ENCODE assay signal across 18 cellular contexts in genomic region chr14:77220246-77221017, GRCh38. TPM values are rescaled to one million over a fixed set of nuclear protein-coding genes. Genes with fewer than 3 reads are reported as not detected.
"Had no signal": no experiment of that assay in that cellular context is flagged by ENCODE, and none has a peak within 500 bp of the region (broad histone marks: within the 10 kb centered on the region; RNA-seq: fewer than 3 reads in every experiment).

No MANE protein-coding gene starts in this region.

- H3K36me3 ChIP-seq: thyroid gland had no signal

- H3K4me1 Mint-ChIP-seq: activated CD8-positive, alpha-beta memory T cell treated with anti-CD3 and anti-CD28 coated beads, Interleukin-2, amount 10 ng/mL, durations not matched to agents 7 days and 5 days; activated naive CD8-positive, alpha-beta T cell treated with anti-CD3 and anti-CD28 coated beads, Interleukin-2, amount 10 ng/mL, durations not matched to agents 7 days and 5 days had no signal

- H3K27ac Mint-ChIP-seq: activated CD8-positive, alpha-beta memory T cell treated with anti-CD3 and anti-CD28 coated beads, Interleukin-2, amount 10 ng/mL, durations not matched to agents 7 days and 5 days; activated naive CD8-positive, alpha-beta T cell treated with anti-CD3 and anti-CD28 coated beads, Interleukin-2, amount 10 ng/mL, durations not matched to agents 7 days and 5 days; activated T-cell treated with anti-CD3 and anti-CD28 coated beads, Interleukin-2, amount 50 U/mL, for 24 hours; immature natural killer cell; natural killer cell had no signal

- H3K9me3 Mint-ChIP-seq: activated naive CD8-positive, alpha-beta T cell treated with anti-CD3 and anti-CD28 coated beads, Interleukin-2, amount 10 ng/mL, durations not matched to agents 7 days and 5 days; activated T-cell treated with anti-CD3 and anti-CD28 coated beads, Interleukin-2, amount 50 U/mL, for 24 hours; immature natural killer cell; natural killer cell had no signal

- ATAC-seq: activated CD8-positive, alpha-beta memory T cell treated with anti-CD3 and anti-CD28 coated beads, Interleukin-2, amount 10 ng/mL, durations not matched to agents 7 days and 5 days; esophagus mucosa; left colon had no signal

- H3K4me3 Mint-ChIP-seq: activated CD8-positive, alpha-beta memory T cell treated with anti-CD3 and anti-CD28 coated beads, Interleukin-2, amount 10 ng/mL, durations not matched to agents 7 days and 5 days; activated naive CD8-positive, alpha-beta T cell treated with anti-CD3 and anti-CD28 coated beads, Interleukin-2, amount 10 ng/mL, durations not matched to agents 7 days and 5 days; activated T-cell treated with anti-CD3 and anti-CD28 coated beads, Interleukin-2, amount 50 U/mL, for 24 hours; natural killer cell had no signal

- H3K9me3 ChIP-seq: thyroid gland had no signal

- H3K4me3 ChIP-seq: thyroid gland had no signal

- H3K36me3 Mint-ChIP-seq: activated CD8-positive, alpha-beta memory T cell treated with anti-CD3 and anti-CD28 coated beads, Interleukin-2, amount 10 ng/mL, durations not matched to agents 7 days and 5 days; activated naive CD8-positive, alpha-beta T cell treated with anti-CD3 and anti-CD28 coated beads, Interleukin-2, amount 10 ng/mL, durations not matched to agents 7 days and 5 days; immature natural killer cell; natural killer cell had no signal

- DNase-seq: activated CD4-positive, CD25-positive, alpha-beta regulatory T cell; activated CD8-positive, alpha-beta memory T cell treated with anti-CD3 and anti-CD28 coated beads, Interleukin-2, amount 10 ng/mL, durations not matched to agents 7 days and 5 days; activated gamma-delta T cell treated with Interleukin-2 at 50 U/mL for 16 hours; activated naive CD8-positive, alpha-beta T cell treated with anti-CD3 and anti-CD28 coated beads, Interleukin-2, amount 10 ng/mL, durations not matched to agents 7 days and 5 days; activated T-cell treated with anti-CD3 and anti-CD28 coated beads, Interleukin-2, amount 50 U/mL, for 24 hours; left colon; mammary epithelial cell; natural killer cell; stimulated activated CD4-positive, alpha-beta T cell treated with anti-CD3 and anti-CD28 coated beads, Interleukin-4, amount 100 ng/mL, for 24 hours; T-helper 1 cell had no signal

- H3K27ac ChIP-seq: thyroid gland had no signal

- H3K27me3 ChIP-seq: thyroid gland had no signal

- H3K4me1 ChIP-seq: thyroid gland had no signal

RNA-seq across cellular contexts. Expression of gene TMEM63C, which starts 38.8 kb away (rescaled TPM):
- total RNA-seq: pulmonary artery endothelial cell had no signal

RNA-seq across cellular contexts. Expression of gene NGB, which starts 50.6 kb away (rescaled TPM):
- total RNA-seq: activated CD8-positive, alpha-beta memory T cell treated with anti-CD3 and anti-CD28 coated beads, Interleukin-2, amount 10 ng/mL, durations not matched to agents 7 days and 5 days; activated naive CD8-positive, alpha-beta T cell treated with anti-CD3 and anti-CD28 coated beads, Interleukin-2, amount 10 ng/mL, durations not matched to agents 7 days and 5 days; chondrocyte; dermis microvascular lymphatic vessel endothelial cell; esophagus mucosa; mucosa of gallbladder; natural killer cell; omental fat pad; pulmonary artery endothelial cell; thyroid gland had no signal
- polyA plus RNA-seq: immature natural killer cell had no signal
